ENCODE assay signal across 8 cellular contexts in genomic region chr9:112717669-112718331, GRCh38. TPM values are rescaled to one million over a fixed set of nuclear protein-coding genes. Genes with fewer than 3 reads are reported as not detected.
DNase-seq lines count a peak whose midpoint lies in the region; ATAC-seq and TF ChIP-seq lines count a peak whose summit lies in the region.

A gene with protein sequence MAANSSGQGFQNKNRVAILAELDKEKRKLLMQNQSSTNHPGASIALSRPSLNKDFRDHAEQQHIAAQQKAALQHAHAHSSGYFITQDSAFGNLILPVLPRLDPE (minus strand): TSS chr9:112718117. CDS start chr9:112716485, 1,632 bp downstream.

- H3K4me3 ChIP-seq in LNCaP clone FGC (ENCODE audit: low read depth, low read length) = peak within 1 kb of the TSS; percentile 86
- H3K4me3 ChIP-seq in fibroblast of the aortic adventitia (ENCODE audit: low read depth, low read length) = peak within 1 kb of the TSS; percentile 95

- intact Hi-C loops in activated T-helper 2 cell treated with anti-CD3 and anti-CD28 coated beads, Interferon-gamma antibody, Interleukin-2, Interleukin-4, amounts not matched to agents 10 μg/mL and 5 μg/mL and 100 μg/mL, durations not matched to agents 14 hours and 24 hours and 36 hours (cut with micrococcal nuclease) = loop anchor here (1.0 to 10.0 kb wide), 5 partner anchors 76 to 623 kb away; no protein-coding TSS in a partner anchor

- TF ChIP-seq CTCF in LNCaP clone FGC (IDR thresholded peaks at IDR 0.05; ENCODE audit: control insufficient read depth, extremely low read depth, insufficient read depth) (peak; percentile 35), RWPE1 (conservative IDR thresholded peaks at IDR 0.05; ENCODE audit: low read depth) (peak; percentile 52), fibroblast of the aortic adventitia (IDR thresholded peaks at IDR 0.05; ENCODE audit: insufficient read depth, low read length) (no peak), nephron progenitor cell (IDR thresholded peaks at IDR 0.05) (no peak)

- H3K9me3 Mint-ChIP-seq in activated T-helper 2 cell treated with anti-CD3 and anti-CD28 coated beads, Interferon-gamma antibody, Interleukin-2, Interleukin-4, amounts not matched to agents 10 μg/mL and 5 μg/mL and 100 μg/mL, durations not matched to agents 14 hours and 24 hours and 36 hours = peaks cover 3% of the 10 kb centered on the region
- H3K9me3 Mint-ChIP-seq in nephron progenitor cell = peaks cover 12% of the 10 kb centered on the region
- H3K9me3 Mint-ChIP-seq in stimulated activated naive CD8-positive, alpha-beta T cell treated with anti-CD3 and anti-CD28 coated beads, Interleukin-15, amount 100 ng/mL, for 72 hours = no peaks in the 10 kb centered on the region

- H3K27me3 Mint-ChIP-seq in activated T-helper 2 cell treated with anti-CD3 and anti-CD28 coated beads, Interferon-gamma antibody, Interleukin-2, Interleukin-4, amounts not matched to agents 10 μg/mL and 5 μg/mL and 100 μg/mL, durations not matched to agents 14 hours and 24 hours and 36 hours (ENCODE audit: low read depth) = no peaks in the 10 kb centered on the region
- H3K27me3 Mint-ChIP-seq in nephron progenitor cell (ENCODE audit: low read depth, poor library complexity) = peaks cover 14% of the 10 kb centered on the region
- no peaks in the 10 kb centered on the region for H3K27me3 Mint-ChIP-seq in stimulated activated naive CD8-positive, alpha-beta T cell treated with anti-CD3 and anti-CD28 coated beads, Interleukin-15, amount 100 ng/mL, for 72 hours

- peaks cover 16% of the 10 kb centered on the region for H3K36me3 Mint-ChIP-seq in activated T-helper 2 cell treated with anti-CD3 and anti-CD28 coated beads, Interferon-gamma antibody, Interleukin-2, Interleukin-4, amounts not matched to agents 10 μg/mL and 5 μg/mL and 100 μg/mL, durations not matched to agents 14 hours and 24 hours and 36 hours (ENCODE audit: low read depth)
- peaks cover 29% of the 10 kb centered on the region for H3K36me3 Mint-ChIP-seq in nephron progenitor cell (ENCODE audit: low read depth)

- ATAC-seq in stimulated activated naive CD8-positive, alpha-beta T cell treated with anti-CD3 and anti-CD28 coated beads, Interleukin-15, amount 100 ng/mL, for 72 hours = peak; percentile 94

- POLR2A ChIA-PET in RWPE1 (lab: Yijun Ruan, JAX; ENCODE audit: low non-redundant PET) = interaction anchor here (1.4 to 1.7 kb wide), 2 partner anchors 32 to 232 kb away, joined by 6 to 7 read pairs; partner anchors contain the start of genes KIAA1958 and SNX30

- H3K27ac Mint-ChIP-seq in activated T-helper 2 cell treated with anti-CD3 and anti-CD28 coated beads, Interferon-gamma antibody, Interleukin-2, Interleukin-4, amounts not matched to agents 10 μg/mL and 5 μg/mL and 100 μg/mL, durations not matched to agents 14 hours and 24 hours and 36 hours = peak within 1 kb of the TSS; percentile 97
- peak within 1 kb of the TSS; percentile 99 for H3K27ac Mint-ChIP-seq in nephron progenitor cell
- H3K27ac Mint-ChIP-seq in stimulated activated naive CD8-positive, alpha-beta T cell treated with anti-CD3 and anti-CD28 coated beads, Interleukin-15, amount 100 ng/mL, for 72 hours = peak within 1 kb of the TSS; percentile 95

- H3K27ac ChIP-seq in RWPE1 = peak within 1 kb of the TSS; percentile 90

- peaks cover 33% of the 10 kb centered on the region for H3K4me1 Mint-ChIP-seq in activated T-helper 2 cell treated with anti-CD3 and anti-CD28 coated beads, Interferon-gamma antibody, Interleukin-2, Interleukin-4, amounts not matched to agents 10 μg/mL and 5 μg/mL and 100 μg/mL, durations not matched to agents 14 hours and 24 hours and 36 hours (ENCODE audit: low read depth)
- H3K4me1 Mint-ChIP-seq in nephron progenitor cell = peaks cover 8% of the 10 kb centered on the region
- H3K4me1 Mint-ChIP-seq in stimulated activated naive CD8-positive, alpha-beta T cell treated with anti-CD3 and anti-CD28 coated beads, Interleukin-15, amount 100 ng/mL, for 72 hours = peaks cover 42% of the 10 kb centered on the region

- peak; percentile 98 for DNase-seq in ELR (ENCODE audit: low read depth)
- peak; percentile 96 for DNase-seq in H4 (ENCODE audit: low spot score)
- DNase-seq in LNCaP clone FGC (ENCODE audit: low read depth) = peak; percentile 90
- DNase-seq in RWPE1 (ENCODE audit: low spot score) = peak; percentile 99
- peak; percentile 98 for DNase-seq in activated T-helper 2 cell treated with anti-CD3 and anti-CD28 coated beads, Interferon-gamma antibody, Interleukin-2, Interleukin-4, amounts not matched to agents 10 μg/mL and 5 μg/mL and 100 μg/mL, durations not matched to agents 14 hours and 24 hours and 36 hours (ENCODE audit: low spot score)
- DNase-seq in fibroblast of the aortic adventitia (ENCODE audit: low read depth) = peak; percentile 94
- DNase-seq in nephron progenitor cell = peak; percentile 95
- DNase-seq in stimulated activated naive CD8-positive, alpha-beta T cell treated with anti-CD3 and anti-CD28 coated beads, Interleukin-15, amount 100 ng/mL, for 72 hours = peak; percentile 97 to 99

- CTCF ChIA-PET in RWPE1 (lab: Yijun Ruan, JAX) = interaction anchor here (0.6 to 1.8 kb wide), 4 partner anchors 40 to 275 kb away, joined by 3 to 6 read pairs (median 4); no protein-coding TSS in a partner anchor

- H3K4me3 Mint-ChIP-seq in activated T-helper 2 cell treated with anti-CD3 and anti-CD28 coated beads, Interferon-gamma antibody, Interleukin-2, Interleukin-4, amounts not matched to agents 10 μg/mL and 5 μg/mL and 100 μg/mL, durations not matched to agents 14 hours and 24 hours and 36 hours (ENCODE audit: low read depth) = peak within 1 kb of the TSS; percentile 91
- peak within 1 kb of the TSS; percentile 99 for H3K4me3 Mint-ChIP-seq in nephron progenitor cell
- peak within 1 kb of the TSS; percentile 87 to 92 for H3K4me3 Mint-ChIP-seq in stimulated activated naive CD8-positive, alpha-beta T cell treated with anti-CD3 and anti-CD28 coated beads, Interleukin-15, amount 100 ng/mL, for 72 hours

RNA-seq across cellular contexts. Expression of the gene that starts here (rescaled TPM):
- 34.7 and 45.8 TPM in 2 replicates for total RNA-seq in H4 (2014; rRNA removed; shearing (Covaris generic))
- total RNA-seq in activated T-helper 2 cell treated with anti-CD3 and anti-CD28 coated beads, Interferon-gamma antibody, Interleukin-2, Interleukin-4, amounts not matched to agents 10 μg/mL and 5 μg/mL and 100 μg/mL, durations not matched to agents 14 hours and 24 hours and 36 hours = 34.2 and 36.6 TPM in 2 replicates
- 39.1 and 98.9 TPM in 2 replicates for total RNA-seq in fibroblast of the aortic adventitia (ENCODE audit: low replicate concordance)

Comparison
In these comparisons a context has a peak if more than half of its experiments do, and no peak if none do; other contexts are left out.
1. Peak in every context shown above with its lines: DNase-seq, ATAC-seq, H3K4me3 ChIP-seq and H3K27ac ChIP-seq.
2. CTCF ChIP-seq: peak in LNCaP clone FGC (single experiment) and RWPE1 (single experiment); none in fibroblast of the aortic adventitia (single experiment) and nephron progenitor cell (single experiment).